In genomic region chr1:2184531-2184930, GRCh38 we compare ENCODE assay signal across 35 cellular contexts.
"Had no signal": no experiment of that assay in that cellular context is flagged by ENCODE, and none has a peak within 500 bp of the region (broad histone marks: within the 10 kb centered on the region; RNA-seq: fewer than 3 reads in every experiment).

No MANE protein-coding gene starts in this region.

- ATAC-seq: activated CD8-positive, alpha-beta T cell treated with anti-CD3 and anti-CD28 coated beads for 36 hours; activated naive CD4-positive, alpha-beta T cell treated with anti-CD3 and anti-CD28 coated beads, Interleukin-2, amount 50 U/mL, for 72 hours; activated T-cell treated with anti-CD3 and anti-CD28 coated beads, Interleukin-2, amount 50 U/mL, for 4 hours; activated T-cell treated with anti-CD3 and anti-CD28 coated beads, Interleukin-2, amount 50 U/mL, for 72 hours; activated T-helper 17 cell treated with anti-CD3 and anti-CD28 coated beads, Interleukin-2, amount 50 U/mL, for 72 hours; body of pancreas had no signal

- H3K4me1 ChIP-seq: breast epithelium had no signal

- DNase-seq: activated B cell treated with CpG ODN at 0.5 μM for 24 hours; activated CD4-positive, alpha-beta memory T cell treated with anti-CD3 and anti-CD28 coated beads for 36 hours; activated CD4-positive, alpha-beta T cell treated with anti-CD3 and anti-CD28 coated beads for 4 hours; activated CD4-positive, alpha-beta T cell treated with anti-CD3 and anti-CD28 coated beads, Interleukin-2, amount 10 ng/mL, durations not matched to agents 24 days and 14 days; activated CD4-positive, alpha-beta T cell treated with anti-CD3 and anti-CD28 coated beads, Interleukin-2, amount 50 U/mL, for 1 hour; activated CD4-positive, alpha-beta T cell treated with anti-CD3 and anti-CD28 coated beads, Interleukin-2, amount 50 U/mL, for 4 hours; activated CD4-positive, CD25-positive, alpha-beta regulatory T cell treated with anti-CD3 and anti-CD28 coated beads, Interleukin-2, amount 50 U/mL, for 72 hours; activated CD8-positive, alpha-beta memory T cell treated with anti-CD3 and anti-CD28 coated beads, Interleukin-2, amount 50 U/mL, for 4 hours; activated CD8-positive, alpha-beta T cell treated with anti-CD3 and anti-CD28 coated beads for 36 hours; activated effector memory CD4-positive, alpha-beta T cell treated with anti-CD3 and anti-CD28 coated beads, Interleukin-2, amount 50 U/mL, for 16 hours; activated gamma-delta T cell treated with Interleukin-2 at 50 U/mL for 16 hours; activated naive CD4-positive, alpha-beta T cell; activated naive CD4-positive, alpha-beta T cell treated with anti-CD3 and anti-CD28 coated beads for 36 hours; activated naive CD4-positive, alpha-beta T cell treated with anti-CD3 and anti-CD28 coated beads, Interleukin-2, amount 50 U/mL, for 16 hours; activated naive CD8-positive, alpha-beta T cell treated with anti-CD3 and anti-CD28 coated beads for 36 hours; activated T-cell treated with anti-CD3 and anti-CD28 coated beads for 4 hours; activated T-cell treated with anti-CD3 and anti-CD28 coated beads, Interleukin-2, amount 50 U/mL, for 1 hour; activated T-cell treated with anti-CD3 and anti-CD28 coated beads, Interleukin-2, amount 50 U/mL, for 4 hours; activated T-cell treated with anti-CD3 and anti-CD28 coated beads, Interleukin-2, amount 50 U/mL, for 72 hours; adrenal gland; amniotic stem cell; aorta; body of pancreas; brain microvascular endothelial cell; central memory CD4-positive, alpha-beta T cell; T-helper 1 cell; T-helper 2 cell; T-helper 9 cell had no signal

- H3K9me3 Mint-ChIP-seq: activated B cell treated with CpG ODN at 0.5 μM for 24 hours; activated CD4-positive, alpha-beta memory T cell treated with anti-CD3 and anti-CD28 coated beads for 36 hours; activated CD4-positive, alpha-beta T cell treated with anti-CD3 and anti-CD28 coated beads, Interleukin-2, amount 10 ng/mL, durations not matched to agents 24 days and 14 days; activated CD8-positive, alpha-beta T cell treated with anti-CD3 and anti-CD28 coated beads for 36 hours; activated naive CD4-positive, alpha-beta T cell treated with anti-CD3 and anti-CD28 coated beads for 36 hours; activated naive CD4-positive, alpha-beta T cell treated with anti-CD3 and anti-CD28 coated beads, Interleukin-2, amount 50 U/mL, for 72 hours; activated naive CD8-positive, alpha-beta T cell treated with anti-CD3 and anti-CD28 coated beads for 36 hours; activated T-cell treated with anti-CD3 and anti-CD28 coated beads, Interleukin-2, amount 50 U/mL, for 4 hours; activated T-cell treated with anti-CD3 and anti-CD28 coated beads, Interleukin-2, amount 50 U/mL, for 72 hours; activated T-helper 1 cell treated with anti-CD3 and anti-CD28 coated beads, Interleukin-12 subunit alpha, Interleukin-12 subunit beta, Interleukin-2, Interleukin-4 antibody, amounts not matched to agents 30 ng/mL and 10 ng/mL and 1 ng/mL, durations not matched to agents 14 hours and 24 hours and 36 hours; activated T-helper 17 cell treated with anti-CD3 and anti-CD28 coated beads, Interleukin-2, amount 50 U/mL, for 72 hours; T-helper 1 cell treated with Interleukin-12 subunit alpha and Interleukin-12 subunit beta and Interleukin-4 antibody, amounts not matched to agents 30 μg/mL and 1 μg/mL, for 36 hours; T-helper 2 cell treated with Interferon-gamma antibody and Interleukin-4, amounts not matched to agents 5 μg/mL and 100 μg/mL, for 36 hours had no signal

- H3K27ac Mint-ChIP-seq: activated B cell treated with CpG ODN at 0.5 μM for 24 hours; activated CD4-positive, alpha-beta memory T cell treated with anti-CD3 and anti-CD28 coated beads for 36 hours; activated CD4-positive, alpha-beta T cell treated with anti-CD3 and anti-CD28 coated beads, Interleukin-2, amount 10 ng/mL, durations not matched to agents 24 days and 14 days; activated CD8-positive, alpha-beta T cell treated with anti-CD3 and anti-CD28 coated beads for 36 hours; activated naive CD4-positive, alpha-beta T cell treated with anti-CD3 and anti-CD28 coated beads for 36 hours; activated naive CD4-positive, alpha-beta T cell treated with anti-CD3 and anti-CD28 coated beads, Interleukin-2, amount 50 U/mL, for 72 hours; activated naive CD8-positive, alpha-beta T cell treated with anti-CD3 and anti-CD28 coated beads for 36 hours; activated T-cell treated with anti-CD3 and anti-CD28 coated beads, Interleukin-2, amount 50 U/mL, for 72 hours; activated T-helper 1 cell treated with anti-CD3 and anti-CD28 coated beads, Interleukin-12 subunit alpha, Interleukin-12 subunit beta, Interleukin-2, Interleukin-4 antibody, amounts not matched to agents 30 ng/mL and 10 ng/mL and 1 ng/mL, durations not matched to agents 14 hours and 24 hours and 36 hours; activated T-helper 17 cell treated with anti-CD3 and anti-CD28 coated beads, Interleukin-2, amount 50 U/mL, for 72 hours; T-helper 1 cell treated with Interleukin-12 subunit alpha and Interleukin-12 subunit beta and Interleukin-4 antibody, amounts not matched to agents 30 μg/mL and 1 μg/mL, for 36 hours; T-helper 2 cell treated with Interferon-gamma antibody and Interleukin-4, amounts not matched to agents 5 μg/mL and 100 μg/mL, for 36 hours had no signal

- H3K27ac ChIP-seq: adrenal gland, body of pancreas, brain microvascular endothelial cell, breast epithelium, VCaP had no signal

- H3K36me3 Mint-ChIP-seq: activated naive CD4-positive, alpha-beta T cell treated with anti-CD3 and anti-CD28 coated beads, Interleukin-2, amount 50 U/mL, for 72 hours had no signal

- H3K4me3 ChIP-seq: adrenal gland, body of pancreas, breast epithelium had no signal

- H3K27me3 Mint-ChIP-seq: activated B cell treated with CpG ODN at 0.5 μM for 24 hours; activated CD4-positive, alpha-beta memory T cell treated with anti-CD3 and anti-CD28 coated beads for 36 hours; activated CD4-positive, alpha-beta T cell treated with anti-CD3 and anti-CD28 coated beads, Interleukin-2, amount 10 ng/mL, durations not matched to agents 24 days and 14 days; activated CD8-positive, alpha-beta T cell treated with anti-CD3 and anti-CD28 coated beads for 36 hours; activated naive CD8-positive, alpha-beta T cell treated with anti-CD3 and anti-CD28 coated beads for 36 hours; activated T-helper 17 cell treated with anti-CD3 and anti-CD28 coated beads, Interleukin-2, amount 50 U/mL, for 72 hours had no signal

- H3K27me3 ChIP-seq: adrenal gland, body of pancreas, brain microvascular endothelial cell, breast epithelium had no signal

- H3K36me3 ChIP-seq: adrenal gland, breast epithelium had no signal

- H3K4me3 Mint-ChIP-seq: activated B cell treated with CpG ODN at 0.5 μM for 24 hours; activated CD4-positive, alpha-beta memory T cell treated with anti-CD3 and anti-CD28 coated beads for 36 hours; activated CD4-positive, alpha-beta T cell treated with anti-CD3 and anti-CD28 coated beads, Interleukin-2, amount 10 ng/mL, durations not matched to agents 24 days and 14 days; activated CD8-positive, alpha-beta T cell treated with anti-CD3 and anti-CD28 coated beads for 36 hours; activated naive CD4-positive, alpha-beta T cell treated with anti-CD3 and anti-CD28 coated beads for 36 hours; activated naive CD8-positive, alpha-beta T cell treated with anti-CD3 and anti-CD28 coated beads for 36 hours; activated T-cell treated with anti-CD3 and anti-CD28 coated beads, Interleukin-2, amount 50 U/mL, for 4 hours; activated T-cell treated with anti-CD3 and anti-CD28 coated beads, Interleukin-2, amount 50 U/mL, for 72 hours; activated T-helper 1 cell treated with anti-CD3 and anti-CD28 coated beads, Interleukin-12 subunit alpha, Interleukin-12 subunit beta, Interleukin-2, Interleukin-4 antibody, amounts not matched to agents 30 ng/mL and 10 ng/mL and 1 ng/mL, durations not matched to agents 14 hours and 24 hours and 36 hours; activated T-helper 17 cell treated with anti-CD3 and anti-CD28 coated beads, Interleukin-2, amount 50 U/mL, for 72 hours; T-helper 1 cell treated with Interleukin-12 subunit alpha and Interleukin-12 subunit beta and Interleukin-4 antibody, amounts not matched to agents 30 μg/mL and 1 μg/mL, for 36 hours; T-helper 2 cell treated with Interferon-gamma antibody and Interleukin-4, amounts not matched to agents 5 μg/mL and 100 μg/mL, for 36 hours had no signal

- H3K9me3 ChIP-seq: adrenal gland, body of pancreas, breast epithelium had no signal

- H3K4me1 Mint-ChIP-seq: activated CD4-positive, alpha-beta T cell treated with anti-CD3 and anti-CD28 coated beads, Interleukin-2, amount 10 ng/mL, durations not matched to agents 24 days and 14 days; activated T-helper 17 cell treated with anti-CD3 and anti-CD28 coated beads, Interleukin-2, amount 50 U/mL, for 72 hours had no signal
